Comparison of ENCODE assay signal across 22 cellular contexts in genomic region chr2:121442889-121443288, GRCh38.
"Had no signal": no experiment of that assay in that cellular context is flagged by ENCODE, and none has a peak within 500 bp of the region (broad histone marks: within the 10 kb centered on the region; RNA-seq: fewer than 3 reads in every experiment).

No MANE protein-coding gene starts in this region.

- H3K4me3 ChIP-seq: MG63, SJSA1, SK-N-MC had no signal

- H3K4me1 ChIP-seq: SJSA1 had no signal

- H3K9me3 ChIP-seq: MG63, SJSA1 had no signal

- ATAC-seq: HepG2 had no signal

- H3K27me3 ChIP-seq: MG63, SJSA1 had no signal

- DNase-seq: IMR-90, Karpas-422, KG1, MG63, NCI-H1092, NCI-H1105 treated with DMSO at 0.1 percent for 48 hours, NCI-H1417 treated with DMSO at 0.1 percent for 48 hours, NCI-H146, NCI-H1694 treated with DMSO at 0.1 percent for 48 hours, NCI-H1930, NCI-H2081, NCI-H2107, NCI-H2227 treated with DMSO at 0.1 percent for 48 hours, NCI-H524, NCI-H526 treated with DMSO at 0.1 percent for 48 hours, NCI-H748 treated with DMSO at 0.1 percent for 48 hours, Right ventricle myocardium superior, RPMI8226, SIG-M5 had no signal

- H3K27ac ChIP-seq: SJSA1, SK-N-MC had no signal
